In the genomic region with DNA sequence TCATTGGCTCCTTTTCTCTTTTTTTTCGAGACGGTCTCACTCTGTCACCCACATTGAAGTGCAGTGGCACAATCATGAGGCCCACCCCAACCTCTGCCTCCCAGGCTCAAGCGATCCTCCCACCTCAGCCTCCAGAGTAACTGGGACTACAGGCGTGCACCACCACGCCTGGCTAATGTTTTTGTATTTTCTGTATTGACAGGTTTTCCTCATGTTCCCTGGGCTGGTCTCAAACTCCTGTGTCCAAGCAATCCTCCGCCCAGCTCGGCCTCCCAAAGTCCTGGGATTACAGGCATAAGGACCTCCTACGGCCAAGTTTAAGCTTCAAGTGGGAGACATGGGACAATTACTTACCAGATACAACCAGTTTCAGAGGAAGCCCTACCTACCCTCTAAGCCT, we compare ENCODE assay signal across 16 cellular contexts. TPM values are rescaled to one million over a fixed set of nuclear protein-coding genes. Genes with fewer than 3 reads are reported as not detected.
DNase-seq lines count a peak whose midpoint lies in the region; ATAC-seq, FAIRE-seq and TF ChIP-seq lines count a peak whose summit lies in the region.
"Had no signal": no experiment of that assay in that cellular context is flagged by ENCODE, and none has a peak within 500 bp of the region (broad histone marks: within the 10 kb centered on the region; RNA-seq: fewer than 3 reads in every experiment).

No MANE protein-coding gene starts in this region.

- no peak for DNase-seq in CD4-positive, alpha-beta T cell
- DNase-seq in H1 (ENCODE audit: low read depth in 1 of 2, low spot score in 2 of 2) (no peak), psoas muscle (no peak), omental fat pad (ENCODE audit: low spot score) (no peak), osteocyte (ENCODE audit: extremely low spot score, unreplicated experiment) (no peak), COLO829 (ENCODE audit: low spot score) (no peak), DMS79 (lab: John Stamatoyannopoulos, UW) (no peak)
- DNase-seq: NCI-H1417 treated with DMSO at 0.1 percent for 48 hours; NCI-H69; SJCRH30; stimulated activated CD4-positive, alpha-beta T cell treated with anti-CD3 and anti-CD28 coated beads, Interleukin-12 subunit alpha, Interleukin-12 subunit beta, amount 100 ng/mL, for 4 hours had no signal

- no peak overlapping the region for H2BK15ac ChIP-seq in H1 (ENCODE audit: low read length)

- H3K79me1 ChIP-seq in H1 (ENCODE audit: low read depth, low read length), result peaks cover 4% of the 10 kb centered on the region

- TF ChIP-seq RAD21 in H1 (IDR thresholded peaks at IDR 0.05 in 1 of 2, conservative IDR thresholded peaks at IDR 0.05 in 1 of 2; ENCODE audit: low read depth in 2 of 2, low read length in 2 of 2), result no peak

- 0 out of 2 replicates have a peak overlapping the region, but pooled peaks have one; percentile 33 for H2AK5ac ChIP-seq in H1 (ENCODE audit: low read depth, low read length)

- TF ChIP-seq POLR2A in H1 (IDR thresholded peaks at IDR 0.05; ENCODE audit: control extremely low read depth in 1 of 2, low read depth in 2 of 2, low read length in 2 of 2), result no peak

- H2BK12ac ChIP-seq in H1 (ENCODE audit: low read depth, low read length), result peak overlapping the region; percentile 68; the same call in 1 of the 2 replicates

- H3K4me1 ChIP-seq in H1 (replicated peaks in 1 of 4; ENCODE audit: control insufficient read depth in 3 of 4, insufficient read depth in 4 of 4, low read length in 3 of 4), result peaks cover 0 to 12% (median 8%) of the 10 kb centered on the region in 4 experiments; a peak in 5 of 7 replicates
- no peaks in the 10 kb centered on the region for H3K4me1 ChIP-seq in psoas muscle
- H3K4me1 ChIP-seq: adrenal gland had no signal

- H3K36me3 ChIP-seq in SU-DHL-6 (ENCODE audit: low read length) (no peaks in the 10 kb centered on the region), H1 (ENCODE audit: control insufficient read depth in 2 of 4, insufficient read depth in 4 of 4, low read length in 3 of 4) (no peaks in the 10 kb centered on the region), psoas muscle (ENCODE audit: insufficient read depth in 1 of 2, low read depth in 1 of 2) (no peaks in the 10 kb centered on the region)
- H3K36me3 ChIP-seq: adrenal gland had no signal

- H3K4me1 Mint-ChIP-seq in CD4-positive, alpha-beta T cell (ENCODE audit: low read depth), result peaks cover 22% of the 10 kb centered on the region
- H3K4me1 Mint-ChIP-seq in osteocyte (ENCODE audit: unreplicated experiment), result no peaks in the 10 kb centered on the region

- no peak for FAIRE-seq in H1 (lab: Jason Lieb, UNC)
- FAIRE-seq: endometrium had no signal

- no peak overlapping the region for H3K56ac ChIP-seq in H1 (replicated peaks; ENCODE audit: insufficient read length, low read depth, low read length)

- peak overlapping the region; percentile 60 for H3K9ac ChIP-seq in SU-DHL-6 (ENCODE audit: low read length)
- H3K9ac ChIP-seq in H1 (replicated peaks in 1 of 4; ENCODE audit: extremely low read depth in 1 of 4, low read depth in 3 of 4, low read length in 3 of 4), result no peak overlapping the region

- no peak overlapping the region for H3K27ac Mint-ChIP-seq in CD4-positive, alpha-beta T cell
- H3K27ac Mint-ChIP-seq in osteocyte (ENCODE audit: unreplicated experiment), result no peak overlapping the region

- TF ChIP-seq CTCF in CD4-positive, alpha-beta T cell (IDR thresholded peaks at IDR 0.05), result no peak
- TF ChIP-seq CTCF in SU-DHL-6 (IDR thresholded peaks at IDR 0.05; ENCODE audit: insufficient read depth, low read length, poor library complexity, severe bottlenecking) (no peak), H1 (IDR thresholded peaks at IDR 0.05; ENCODE audit: control extremely low read depth in 1 of 3, insufficient read depth in 1 of 3, low read depth in 1 of 3, low read length in 3 of 3) (no peak), psoas muscle (IDR thresholded peaks at IDR 0.05) (no peak), omental fat pad (IDR thresholded peaks at IDR 0.05) (no peak), osteocyte (IDR thresholded peaks at IDR 0.05) (no peak)

- intact Hi-C loops in CD4-positive, alpha-beta T cell (cut with DNase I, micrococcal nuclease), result loop anchor here in 1 of 2 experiments (5.0 kb wide), 1 partner anchor 38 kb away; no protein-coding TSS in a partner anchor
- intact Hi-C loops in psoas muscle (cut with DNase I), result no loop called here

- H3K23ac ChIP-seq in H1 (ENCODE audit: insufficient read length), result no peak overlapping the region

- H3K18ac ChIP-seq in H1 (ENCODE audit: extremely low read depth, low read length), result no peak overlapping the region

- no peak overlapping the region for H4K8ac ChIP-seq in H1 (ENCODE audit: extremely low read depth, insufficient read depth, low read length)

- H3K9me3 Mint-ChIP-seq in CD4-positive, alpha-beta T cell, result no peaks in the 10 kb centered on the region
- no peaks in the 10 kb centered on the region for H3K9me3 Mint-ChIP-seq in osteocyte (ENCODE audit: unreplicated experiment)

- no peak overlapping the region for H3K14ac ChIP-seq in H1 (ENCODE audit: insufficient read length)

- H3K4me3 ChIP-seq in SU-DHL-6 (ENCODE audit: insufficient read depth, low read length, poor library complexity, severe bottlenecking) (peak overlapping the region; percentile 61), H1 (ENCODE audit: extremely low read depth in 1 of 4, insufficient read depth in 2 of 4, low read depth in 3 of 4, low read length in 4 of 4) (no peak overlapping the region), psoas muscle (peak overlapping the region; percentile 52)
- H3K4me3 ChIP-seq: adrenal gland, SJCRH30 had no signal

- H3K4ac ChIP-seq in H1 (replicated peaks; ENCODE audit: insufficient read length, low read depth, low read length), result no peak overlapping the region

- H2AFZ ChIP-seq in SU-DHL-6 (ENCODE audit: low read depth, low read length, severe bottlenecking) (peak overlapping the region; percentile 58), H1 (ENCODE audit: low read length) (no peak overlapping the region)

- no peaks in the 10 kb centered on the region for H3K9me2 ChIP-seq in SU-DHL-6 (replicated peaks; ENCODE audit: insufficient read depth, low read length)

- H3K9me3 ChIP-seq in CD4-positive, alpha-beta T cell (ENCODE audit: control insufficient read depth, low read length), result no peaks in the 10 kb centered on the region
- H3K9me3 ChIP-seq in SU-DHL-6 (ENCODE audit: insufficient read depth, low read length) (no peaks in the 10 kb centered on the region), H1 (ENCODE audit: insufficient read depth in 2 of 2, low read depth in 1 of 2, low read length in 1 of 2) (no peaks in the 10 kb centered on the region; a peak in 1 of 4 replicates), psoas muscle (no peaks in the 10 kb centered on the region)
- H3K9me3 ChIP-seq: adrenal gland, SJCRH30 had no signal

- H3K23me2 ChIP-seq in H1 (ENCODE audit: low read depth, low read length), result no peaks in the 10 kb centered on the region

- no peaks in the 10 kb centered on the region for H3K27me3 Mint-ChIP-seq in CD4-positive, alpha-beta T cell
- no peaks in the 10 kb centered on the region for H3K27me3 Mint-ChIP-seq in osteocyte (ENCODE audit: unreplicated experiment)

- TF ChIP-seq EP300 in H1 (IDR thresholded peaks at IDR 0.05; ENCODE audit: borderline replicate concordance in 1 of 2, low read depth in 2 of 2, low read length in 2 of 2), result no peak

- no peaks in the 10 kb centered on the region for H4K20me1 ChIP-seq in SU-DHL-6 (ENCODE audit: low read depth, low read length)
- H4K20me1 ChIP-seq in H1 (replicated peaks in 1 of 2; ENCODE audit: control insufficient read depth in 1 of 2, insufficient read depth in 2 of 2, low read length in 2 of 2), result no peaks in the 10 kb centered on the region

- no peak overlapping the region for H4K5ac ChIP-seq in H1 (ENCODE audit: insufficient read length, low read depth, low read length)

- 0 out of 2 replicates have a peak overlapping the region, but pooled peaks have one; percentile 23 for H2BK20ac ChIP-seq in H1 (ENCODE audit: low read length)

- H3F3A ChIP-seq in SU-DHL-6 (ENCODE audit: insufficient read depth), result no peaks in the 10 kb centered on the region; the same call in 1 of the 2 replicates

- no peak overlapping the region; the same call in 1 of the 2 replicates for H2BK5ac ChIP-seq in H1 (ENCODE audit: low read depth, low read length)

- POLR2A ChIA-PET in CD4-positive, alpha-beta T cell (lab: Charles Lee), result interaction anchor here (1.1 kb wide), 1 partner anchor 89 kb away, joined by 3 read pairs; no protein-coding TSS in a partner anchor
- POLR2A ChIA-PET in H1 (lab: Charles Lee; ENCODE audit: partially characterized antibody), result interaction anchor here (61.6 to 68.5 kb wide), 2 partner anchors 11 to 32 kb away, joined by 2251 read pairs; a partner anchor contains a TSS

- ATAC-seq in CD4-positive, alpha-beta T cell (ENCODE audit: poor library complexity), result no peak
- no peak for ATAC-seq in psoas muscle
- no peak for ATAC-seq in omental fat pad (ENCODE audit: low FRiP score)

- H3K27me3 ChIP-seq in CD4-positive, alpha-beta T cell (ENCODE audit: control insufficient read depth, insufficient read depth, low read length), result no peaks in the 10 kb centered on the region
- H3K27me3 ChIP-seq in SU-DHL-6 (ENCODE audit: low read length) (no peaks in the 10 kb centered on the region), H1 (replicated peaks in 1 of 4; ENCODE audit: control insufficient read depth in 3 of 4, extremely low read depth in 1 of 4, insufficient read depth in 3 of 4, low read length in 3 of 4) (no peaks in the 10 kb centered on the region), psoas muscle (ENCODE audit: insufficient read depth in 3 of 3, low read length in 2 of 3) (no peaks in the 10 kb centered on the region)
- H3K27me3 ChIP-seq: adrenal gland, SJCRH30 had no signal

- H3K4me2 ChIP-seq in SU-DHL-6 (ENCODE audit: low read depth, low read length, poor library complexity, severe bottlenecking), result peak overlapping the region; percentile 65
- no peak overlapping the region for H3K4me2 ChIP-seq in H1 (ENCODE audit: insufficient read depth in 1 of 2, low read depth in 2 of 2, low read length in 2 of 2)

- no peak overlapping the region for H2BK120ac ChIP-seq in H1 (replicated peaks; ENCODE audit: low read depth, low read length)

- H3K27ac ChIP-seq in CD4-positive, alpha-beta T cell (ENCODE audit: low read depth, low read length), result no peak overlapping the region
- H3K27ac ChIP-seq in SU-DHL-6 (ENCODE audit: low read depth, low read length) (no peak overlapping the region), H1 (ENCODE audit: low read depth, low read length) (no peak overlapping the region), psoas muscle (no peak overlapping the region)
- H3K27ac ChIP-seq: adrenal gland, SJCRH30 had no signal

- peaks cover 17% of the 10 kb centered on the region for H3K79me2 ChIP-seq in SU-DHL-6 (ENCODE audit: insufficient read depth, low read length)
- H3K79me2 ChIP-seq in H1 (ENCODE audit: control insufficient read depth in 1 of 2, insufficient read depth in 2 of 2, low read length in 2 of 2), result peaks cover 0 to 14% of the 10 kb centered on the region in 2 experiments; a peak in 2 of 4 replicates

- CTCF ChIA-PET in CD4-positive, alpha-beta T cell (lab: Charles Lee), result no interaction called here
- CTCF ChIA-PET in H1 (lab: Charles Lee; ENCODE audit: partially characterized antibody), result interaction anchor here (1.6 kb wide), 1 partner anchor 10 kb away, joined by 3 read pairs; no protein-coding TSS in a partner anchor

- H4K91ac ChIP-seq in H1 (replicated peaks; ENCODE audit: insufficient read length, low read length), result peak overlapping the region; percentile 84

- H3K36me3 Mint-ChIP-seq in CD4-positive, alpha-beta T cell (ENCODE audit: low read depth), result no peaks in the 10 kb centered on the region
- no peaks in the 10 kb centered on the region for H3K36me3 Mint-ChIP-seq in osteocyte (ENCODE audit: unreplicated experiment)

- peak overlapping the region; percentile 93 for H3K4me3 Mint-ChIP-seq in CD4-positive, alpha-beta T cell
- H3K4me3 Mint-ChIP-seq in osteocyte (ENCODE audit: unreplicated experiment), result no peak overlapping the region

- WGBS in H1 (ENCODE audit: extremely low coverage in 1 of 2, insufficient coverage in 1 of 2, insufficient read length in 1 of 2, insufficient replicate concordance in 2 of 2, low coverage in 1 of 2, low lambda C conversion rate in 2 of 2, missing lambda C conversion rate in 1 of 2), 2 experiments, result 90% methylated on average over 8 of the region's 8 CpGs; no CpG with 5 or more reads in 1 of the 2 experiments
- whole genome bisulfite sequencing in psoas muscle, 3 donors, result 95 to 98% (median 96%) methylated on average over 8 of the region's 8 CpGs

RNA-seq across cellular contexts. Expression of a gene that starts 9.4 kb away (rescaled TPM):
- not detected for total RNA-seq in CD4-positive, alpha-beta T cell
- total RNA-seq in H1 (2021; fragmentation: NEBNext Ultra II Directional; extraction: Animal tissue kit (Norgen Biotek cat#: 25700)), result 2,526 and 2,533 TPM in 2 replicates
- polyA plus RNA-seq in H1 (2011; rRNA removed), result 2,437 and 2,958 TPM in 2 replicates
- 3,112 TPM for polyA plus RNA-seq in H1 (2011; cell fraction: cytosol; rRNA removed)
- 1,732 TPM for polyA plus RNA-seq in H1 (2011; cell fraction: nucleus; rRNA removed)
- 1,944 to 3,021 TPM (median 2,827 TPM) in 4 replicates for polyA plus RNA-seq in H1 (2012, experiment 1 of 2)
- 3,585 TPM for polyA plus RNA-seq in H1 (2012, experiment 2 of 2)
- polyA plus RNA-seq in H1 (2013, experiment 1 of 2), result 2,440 TPM
- 2,561 TPM for polyA plus RNA-seq in H1 (2013, experiment 2 of 2)
- 686 and 909 TPM in 2 replicates for polyA minus RNA-seq in H1 (2011; rRNA and poly(A)+ RNA removed)
- 545 TPM for polyA minus RNA-seq in H1 (2011; cell fraction: cytosol; rRNA and poly(A)+ RNA removed)
- polyA minus RNA-seq in H1 (2011; cell fraction: nucleus; rRNA and poly(A)+ RNA removed), result 413 TPM
- total RNA-seq in psoas muscle, result under 1 TPM in 3 of 4 donors, not detected in 1; 0.22 to 0.34 (median 0.23) TPM
- polyA plus RNA-seq in psoas muscle, result under 1 TPM; 0.27 to 0.89 (median 0.52) TPM
- total RNA-seq in omental fat pad, result 1 to 10 TPM in 2 of 4 donors, under 1 TPM in 1, not detected in 1; 0.37 to 2.4 (median 1.3) TPM
- total RNA-seq in osteocyte, result not detected in 2 replicates

RNA-seq across cellular contexts. Expression of a gene that starts 21.5 kb away (rescaled TPM):
- 1 to 10 TPM; 3.3 to 4.1 TPM for total RNA-seq in CD4-positive, alpha-beta T cell
- 10.0 and 11.0 TPM in 2 replicates for total RNA-seq in H1 (2021; fragmentation: NEBNext Ultra II Directional; extraction: Animal tissue kit (Norgen Biotek cat#: 25700))
- 7.2 and 12.5 TPM in 2 replicates for polyA plus RNA-seq in H1 (2011; rRNA removed)
- polyA plus RNA-seq in H1 (2011; cell fraction: cytosol; rRNA removed), result 10.0 TPM
- polyA plus RNA-seq in H1 (2011; cell fraction: nucleus; rRNA removed), result 15.6 TPM
- 9.6 to 10.7 TPM (median 10.2 TPM) in 4 replicates for polyA plus RNA-seq in H1 (2012, experiment 1 of 2)
- polyA plus RNA-seq in H1 (2012, experiment 2 of 2), result 8.6 TPM
- polyA plus RNA-seq in H1 (2013, experiment 1 of 2), result 6.5 TPM
- 6.5 TPM for polyA plus RNA-seq in H1 (2013, experiment 2 of 2)
- 5.5 and 5.6 TPM in 2 replicates for polyA minus RNA-seq in H1 (2011; rRNA and poly(A)+ RNA removed)
- 5.3 TPM for polyA minus RNA-seq in H1 (2011; cell fraction: cytosol; rRNA and poly(A)+ RNA removed)
- polyA minus RNA-seq in H1 (2011; cell fraction: nucleus; rRNA and poly(A)+ RNA removed), result 5.4 TPM
- 1 to 10 TPM; 1.8 to 2.3 (median 2.0) TPM for total RNA-seq in psoas muscle
- polyA plus RNA-seq in psoas muscle, result 1 to 10 TPM; 1.4 to 4.8 (median 1.8) TPM
- total RNA-seq in omental fat pad, result 10 to 100 TPM in 1 of 4 donors, 1 to 10 TPM in 3; 1.9 to 19.5 (median 2.7) TPM
- total RNA-seq in osteocyte, result 8.2 and 8.8 TPM in 2 replicates

RNA-seq across cellular contexts. Expression of a gene that starts 22.3 kb away (rescaled TPM):
- total RNA-seq in CD4-positive, alpha-beta T cell, result 10 to 100 TPM; 17.5 to 18.2 TPM
- 38.0 and 38.2 TPM in 2 replicates for total RNA-seq in H1 (2021; fragmentation: NEBNext Ultra II Directional; extraction: Animal tissue kit (Norgen Biotek cat#: 25700))
- polyA plus RNA-seq in H1 (2011; rRNA removed) (20.9 and 32.8 TPM in 2 replicates), psoas muscle (1 to 10 TPM; 7.4 to 9.7 (median 8.3) TPM)
- polyA plus RNA-seq in H1 (2011; cell fraction: cytosol; rRNA removed), result 50.9 TPM
- 138 TPM for polyA plus RNA-seq in H1 (2011; cell fraction: nucleus; rRNA removed)
- 36.7 to 61.3 TPM (median 50.8 TPM) in 4 replicates for polyA plus RNA-seq in H1 (2012, experiment 1 of 2)
- 19.0 TPM for polyA plus RNA-seq in H1 (2012, experiment 2 of 2)
- 19.9 TPM for polyA plus RNA-seq in H1 (2013, experiment 1 of 2)
- polyA plus RNA-seq in H1 (2013, experiment 2 of 2), result 17.6 TPM
- 29.0 and 29.1 TPM in 2 replicates for polyA minus RNA-seq in H1 (2011; rRNA and poly(A)+ RNA removed)
- 20.8 TPM for polyA minus RNA-seq in H1 (2011; cell fraction: cytosol; rRNA and poly(A)+ RNA removed)
- polyA minus RNA-seq in H1 (2011; cell fraction: nucleus; rRNA and poly(A)+ RNA removed), result 43.1 TPM
- total RNA-seq in psoas muscle (10 to 100 TPM; 10.3 to 15.2 (median 12.9) TPM), omental fat pad (10 to 100 TPM in 1 of 4 donors, 1 to 10 TPM in 3; 4.6 to 21.1 (median 5.0) TPM), osteocyte (16.7 and 19.0 TPM in 2 replicates)

RNA-seq across cellular contexts. Expression of a gene that starts 41.0 kb away (rescaled TPM):
- not detected for total RNA-seq in CD4-positive, alpha-beta T cell
- total RNA-seq in H1 (2021; fragmentation: NEBNext Ultra II Directional; extraction: Animal tissue kit (Norgen Biotek cat#: 25700)), result not detected in 2 replicates
- 0.11 and 0.58 TPM in 2 replicates for polyA plus RNA-seq in H1 (2011; rRNA removed)
- 0.39 TPM for polyA plus RNA-seq in H1 (2011; cell fraction: cytosol; rRNA removed)
- 1.4 TPM for polyA plus RNA-seq in H1 (2011; cell fraction: nucleus; rRNA removed)
- 0.52 to 0.62 TPM (median 0.57 TPM) in 3 of 4 replicates, not detected in the other for polyA plus RNA-seq in H1 (2012, experiment 1 of 2)
- polyA plus RNA-seq in H1 (2012, experiment 2 of 2), result 0.21 TPM
- 1.6 TPM for polyA plus RNA-seq in H1 (2013, experiment 1 of 2)
- polyA plus RNA-seq in H1 (2013, experiment 2 of 2), result 1.6 TPM
- polyA minus RNA-seq in H1 (2011; rRNA and poly(A)+ RNA removed), result not detected in 2 replicates
- polyA minus RNA-seq in H1 (2011; cell fraction: cytosol; rRNA and poly(A)+ RNA removed), result not detected
- not detected for polyA minus RNA-seq in H1 (2011; cell fraction: nucleus; rRNA and poly(A)+ RNA removed)
- total RNA-seq in psoas muscle, result not detected
- not detected for polyA plus RNA-seq in psoas muscle
- not detected for total RNA-seq in omental fat pad
- total RNA-seq in osteocyte, result not detected in 2 replicates
- total RNA-seq: adrenal gland, myocyte, SJCRH30 had no signal
- polyA plus RNA-seq: adrenal gland had no signal

RNA-seq across cellular contexts. Expression of a gene that starts 59.6 kb away (rescaled TPM):
- total RNA-seq in CD4-positive, alpha-beta T cell, result not detected
- not detected in 2 replicates for total RNA-seq in H1 (2021; fragmentation: NEBNext Ultra II Directional; extraction: Animal tissue kit (Norgen Biotek cat#: 25700))
- polyA plus RNA-seq in H1 (2011; rRNA removed) (not detected in 2 replicates), psoas muscle (not detected)
- not detected for polyA plus RNA-seq in H1 (2011; cell fraction: cytosol; rRNA removed)
- not detected for polyA plus RNA-seq in H1 (2011; cell fraction: nucleus; rRNA removed)
- not detected in 4 replicates for polyA plus RNA-seq in H1 (2012, experiment 1 of 2)
- polyA plus RNA-seq in H1 (2012, experiment 2 of 2), result not detected
- polyA plus RNA-seq in H1 (2013, experiment 1 of 2), result not detected
- polyA plus RNA-seq in H1 (2013, experiment 2 of 2), result not detected
- polyA minus RNA-seq in H1 (2011; rRNA and poly(A)+ RNA removed), result not detected in 2 replicates
- polyA minus RNA-seq in H1 (2011; cell fraction: cytosol; rRNA and poly(A)+ RNA removed), result not detected
- not detected for polyA minus RNA-seq in H1 (2011; cell fraction: nucleus; rRNA and poly(A)+ RNA removed)
- total RNA-seq in psoas muscle (not detected), omental fat pad (not detected), osteocyte (not detected in 2 replicates)
- total RNA-seq: adrenal gland, H7, myocyte had no signal

Comparison
In these comparisons a context has a peak if more than half of its experiments do, and no peak if none do; other contexts are left out.
1. H3K4me3 ChIP-seq: peak in SU-DHL-6 (single experiment) and psoas muscle (single experiment); none in H1 (0 of 4).
2. RNA of a gene that starts 9.4 kb away (total RNA-seq): 2,526 to 2,533 TPM in H1; 0.37 to 2.4 TPM in omental fat pad, 0.22 to 0.34 TPM in psoas muscle, not detected in CD4-positive, alpha-beta T cell and not detected in osteocyte; every median in the first group is over 100 times any median in the second.